Comparison of ENCODE assay signal across 22 cellular contexts in genomic region chr5:64834037-64834436, GRCh38.
"Had no signal": no experiment of that assay in that cellular context is flagged by ENCODE, and none has a peak within 500 bp of the region (broad histone marks: within the 10 kb centered on the region; RNA-seq: fewer than 3 reads in every experiment).

No MANE protein-coding gene starts in this region.

- H3K4me3 ChIP-seq: adrenal gland, cardiac muscle cell, coronary artery, mucosa of descending colon, prostate gland, right atrium auricular region, skin epidermis, tibial nerve had no signal

- H3K4me3 Mint-ChIP-seq: activated CD4-positive, alpha-beta T cell treated with anti-CD3 and anti-CD28 coated beads, Interleukin-2, amount 10 ng/mL, durations not matched to agents 7 days and 5 days; activated naive CD4-positive, alpha-beta T cell treated with anti-CD3 and anti-CD28 coated beads, Interleukin-2, amount 50 U/mL, for 24 hours; activated T-cell treated with anti-CD3 and anti-CD28 coated beads, Interleukin-2, amount 50 U/mL, for 4 hours; memory B cell; naive B cell; neural crest cell; stimulated activated naive CD8-positive, alpha-beta T cell treated with anti-CD3 and anti-CD28 coated beads, Interleukin-15, Interleukin-2, amounts not matched to agents 100 ng/mL and 50 ng/mL, for 24 hours had no signal

- H3K36me3 ChIP-seq: adrenal gland, cardiac muscle cell, prostate gland, right atrium auricular region, tibial nerve had no signal

- H3K27ac Mint-ChIP-seq: activated CD4-positive, alpha-beta T cell treated with anti-CD3 and anti-CD28 coated beads, Interleukin-2, amount 10 ng/mL, durations not matched to agents 7 days and 5 days; activated naive CD4-positive, alpha-beta T cell treated with anti-CD3 and anti-CD28 coated beads, Interleukin-2, amount 50 U/mL, for 24 hours; memory B cell; naive B cell; stimulated activated naive CD8-positive, alpha-beta T cell treated with anti-CD3 and anti-CD28 coated beads, Interleukin-15, Interleukin-2, amounts not matched to agents 100 ng/mL and 50 ng/mL, for 24 hours had no signal

- H3K9me3 ChIP-seq: adrenal gland, mucosa of descending colon, prostate gland, right atrium auricular region, tibial nerve had no signal

- H3K4me1 Mint-ChIP-seq: activated CD4-positive, alpha-beta T cell treated with anti-CD3 and anti-CD28 coated beads, Interleukin-2, amount 10 ng/mL, durations not matched to agents 7 days and 5 days; activated naive CD4-positive, alpha-beta T cell treated with anti-CD3 and anti-CD28 coated beads, Interleukin-2, amount 50 U/mL, for 24 hours; memory B cell; naive B cell; neural crest cell had no signal

- H3K27me3 Mint-ChIP-seq: activated CD4-positive, alpha-beta T cell treated with anti-CD3 and anti-CD28 coated beads, Interleukin-2, amount 10 ng/mL, durations not matched to agents 7 days and 5 days; activated naive CD4-positive, alpha-beta T cell treated with anti-CD3 and anti-CD28 coated beads, Interleukin-2, amount 50 U/mL, for 24 hours; memory B cell; naive B cell; stimulated activated naive CD8-positive, alpha-beta T cell treated with anti-CD3 and anti-CD28 coated beads, Interleukin-15, Interleukin-2, amounts not matched to agents 100 ng/mL and 50 ng/mL, for 24 hours had no signal

- H3K27ac ChIP-seq: adrenal gland, cardiac muscle cell, coronary artery, prostate gland, right atrium auricular region, skin epidermis, tibial nerve had no signal

- H3K27me3 ChIP-seq: adrenal gland, cardiac muscle cell, right atrium auricular region, tibial nerve had no signal

- DNase-seq: activated CD4-positive, alpha-beta T cell treated with anti-CD3 and anti-CD28 coated beads, Interleukin-2, amount 10 ng/mL, durations not matched to agents 7 days and 5 days; activated CD8-positive, alpha-beta memory T cell treated with anti-CD3 and anti-CD28 coated beads, Interleukin-2, amount 50 U/mL, for 4 hours; activated effector memory CD4-positive, alpha-beta T cell treated with anti-CD3 and anti-CD28 coated beads, Interleukin-2, amount 50 U/mL, for 16 hours; activated T-cell treated with anti-CD3 and anti-CD28 coated beads, Interleukin-2, amount 50 U/mL, for 4 hours; adrenal gland; erythroblast; foreskin melanocyte; mucosa of descending colon; naive B cell; stimulated activated CD4-positive, alpha-beta T cell treated with anti-CD3 and anti-CD28 coated beads, Interleukin-15, amount 100 ng/mL, for 24 hours; stimulated activated CD4-positive, alpha-beta T cell treated with anti-CD3 and anti-CD28 coated beads, Interleukin-2, amount 100 ng/mL, for 48 hours had no signal

- H3K4me1 ChIP-seq: prostate gland had no signal

- H3K9me3 Mint-ChIP-seq: activated CD4-positive, alpha-beta T cell treated with anti-CD3 and anti-CD28 coated beads, Interleukin-2, amount 10 ng/mL, durations not matched to agents 7 days and 5 days; activated T-cell treated with anti-CD3 and anti-CD28 coated beads, Interleukin-2, amount 50 U/mL, for 4 hours; memory B cell; neural crest cell; stimulated activated naive CD8-positive, alpha-beta T cell treated with anti-CD3 and anti-CD28 coated beads, Interleukin-15, Interleukin-2, amounts not matched to agents 100 ng/mL and 50 ng/mL, for 24 hours had no signal

- ATAC-seq: activated CD4-positive, CD25-positive, alpha-beta regulatory T cell treated with anti-CD3 and anti-CD28 coated beads, Interleukin-2, amount 50 U/mL, for 24 hours; activated T-cell treated with anti-CD3 and anti-CD28 coated beads, Interleukin-2, amount 50 U/mL, for 4 hours; mucosa of descending colon had no signal
